ENCODE assay signal across 25 cellular contexts in the genomic region with DNA sequence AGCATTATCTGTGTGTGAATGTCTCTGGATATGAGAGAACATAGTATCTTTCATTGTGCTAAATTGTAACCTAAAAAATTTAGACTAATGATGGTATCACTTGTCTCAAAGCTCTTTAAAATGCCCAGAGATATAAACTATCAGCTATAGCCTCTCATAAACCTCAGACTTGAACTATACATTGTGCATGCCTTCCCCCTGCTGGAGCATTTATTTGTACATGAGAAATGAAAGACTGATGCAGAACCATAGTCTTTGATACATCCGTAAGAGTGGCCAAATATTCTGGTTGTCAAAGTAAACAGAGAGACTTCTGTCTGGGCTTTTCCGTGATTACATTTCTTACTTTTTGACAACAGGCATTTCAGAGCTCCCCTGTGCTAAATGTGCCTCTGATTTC.
"Had no signal": no experiment of that assay in that cellular context is flagged by ENCODE, and none has a peak within 500 bp of the region (broad histone marks: within the 10 kb centered on the region; RNA-seq: fewer than 3 reads in every experiment).

No MANE protein-coding gene starts in this region.

- H3K4me1 ChIP-seq: colonic mucosa, pancreas, prostate gland, sigmoid colon, suprapubic skin, tibial nerve had no signal

- H3K36me3 ChIP-seq: colonic mucosa, pancreas, prostate gland, sigmoid colon, suprapubic skin, tibial nerve had no signal

- ATAC-seq: left colon; naive thymus-derived CD8-positive, alpha-beta T cell had no signal

- H3K9me3 ChIP-seq: colonic mucosa, pancreas, prostate gland, sigmoid colon, suprapubic skin, tibial nerve had no signal

- H3K27me3 ChIP-seq: colonic mucosa, sigmoid colon, tibial nerve had no signal

- FAIRE-seq: endometrium, kidney, pancreas, small intestine had no signal

- H3K4me3 ChIP-seq: colonic mucosa, pancreas, prostate gland, sigmoid colon, suprapubic skin, tibial nerve had no signal

- DNase-seq: activated CD4-positive, alpha-beta T cell treated with anti-CD3 and anti-CD28 coated beads for 4 hours; activated CD4-positive, alpha-beta T cell treated with anti-CD3 and anti-CD28 coated beads, Interleukin-2, amount 50 U/mL, for 4 hours; activated CD8-positive, alpha-beta memory T cell treated with anti-CD3 and anti-CD28 coated beads for 24 hours; activated effector memory CD4-positive, alpha-beta T cell treated with Interleukin-2 at 50 U/mL for 16 hours; activated naive CD4-positive, alpha-beta T cell treated with Interleukin-2 at 50 U/mL for 16 hours; anterior cingulate cortex; colonic mucosa; effector CD8-positive, alpha-beta T cell; head of caudate nucleus; hypothalamus; immature natural killer cell; kidney; left colon; naive thymus-derived CD8-positive, alpha-beta T cell; nucleus accumbens; pancreas; sigmoid colon; small intestine; stimulated activated CD4-positive, alpha-beta T cell treated with anti-CD3 and anti-CD28 coated beads, Interleukin-2, amount 100 ng/mL, for 24 hours; stimulated activated naive CD4-positive, alpha-beta T cell had no signal

- H3K27ac ChIP-seq: colonic mucosa, prostate gland, sigmoid colon, suprapubic skin, tibial nerve, VCaP had no signal
